ENCODE assay signal across 1 cellular context in the genomic region with DNA sequence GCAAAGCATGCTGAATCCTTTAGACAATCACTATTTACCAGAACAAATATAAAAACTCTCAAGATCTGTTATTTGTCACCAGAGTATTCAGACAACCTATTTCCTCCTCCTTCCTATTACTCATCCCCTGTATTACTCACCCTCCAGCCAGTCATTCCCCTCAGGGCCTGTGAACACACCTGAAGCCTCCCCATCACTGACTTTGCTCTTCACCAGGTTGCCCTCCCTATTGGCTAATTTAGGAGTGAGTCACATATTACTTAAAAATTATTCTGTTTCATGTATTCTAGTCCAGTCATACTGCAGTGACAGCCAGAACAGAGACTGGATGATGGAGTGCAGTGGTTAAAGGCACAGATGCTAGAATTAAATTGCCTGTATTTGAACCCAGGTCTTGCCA.
TF ChIP-seq lines count a peak whose summit lies in the region.

No MANE protein-coding gene starts in this region.

TF ChIP-seq in HepG2, 621 proteins besides CTCF, POLR2A, EP300 and RAD21:
- TF ChIP-seq, protein P1, sequence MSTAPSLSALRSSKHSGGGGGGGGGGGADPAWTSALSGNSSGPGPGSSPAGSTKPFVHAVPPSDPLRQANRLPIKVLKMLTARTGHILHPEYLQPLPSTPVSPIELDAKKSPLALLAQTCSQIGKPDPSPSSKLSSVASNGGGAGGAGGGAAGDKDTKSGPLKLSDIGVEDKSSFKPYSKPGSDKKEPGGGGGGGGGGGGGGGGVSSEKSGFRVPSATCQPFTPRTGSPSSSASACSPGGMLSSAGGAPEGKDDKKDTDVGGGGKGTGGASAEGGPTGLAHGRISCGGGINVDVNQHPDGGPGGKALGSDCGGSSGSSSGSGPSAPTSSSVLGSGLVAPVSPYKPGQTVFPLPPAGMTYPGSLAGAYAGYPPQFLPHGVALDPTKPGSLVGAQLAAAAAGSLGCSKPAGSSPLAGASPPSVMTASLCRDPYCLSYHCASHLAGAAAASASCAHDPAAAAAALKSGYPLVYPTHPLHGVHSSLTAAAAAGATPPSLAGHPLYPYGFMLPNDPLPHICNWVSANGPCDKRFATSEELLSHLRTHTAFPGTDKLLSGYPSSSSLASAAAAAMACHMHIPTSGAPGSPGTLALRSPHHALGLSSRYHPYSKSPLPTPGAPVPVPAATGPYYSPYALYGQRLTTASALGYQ (CRISPR knock-in tag; IDR thresholded peaks at IDR 0.05): no peak
- no peak for TF ChIP-seq FOXK1 (CRISPR knock-in tag; IDR thresholded peaks at IDR 0.05; ENCODE audit: borderline replicate concordance, low read depth)
- TF ChIP-seq ZNF34 (CRISPR knock-in tag; IDR thresholded peaks at IDR 0.05; ENCODE audit: borderline replicate concordance): no peak
- TF ChIP-seq FOSL2 (CRISPR knock-in tag; IDR thresholded peaks at IDR 0.05): peak; percentile 73
- TF ChIP-seq ZNF224 (CRISPR knock-in tag; IDR thresholded peaks at IDR 0.05): no peak
- TF ChIP-seq ZNF570 (CRISPR knock-in tag; IDR thresholded peaks at IDR 0.05; ENCODE audit: borderline replicate concordance): no peak
- TF ChIP-seq MAFG (CRISPR knock-in tag; IDR thresholded peaks at IDR 0.05): no peak
- no peak for TF ChIP-seq NPAS2 (CRISPR knock-in tag; IDR thresholded peaks at IDR 0.05; ENCODE audit: borderline replicate concordance)
- no peak for TF ChIP-seq ZFP90 (CRISPR knock-in tag; IDR thresholded peaks at IDR 0.05; ENCODE audit: borderline replicate concordance)
- no peak for TF ChIP-seq GABPA (IDR thresholded peaks at IDR 0.05; ENCODE audit: low read depth, low read length)
- 0 out of 2 replicates have a peak, but pooled peaks have one; percentile 9 for TF ChIP-seq GABPA (CRISPR knock-in tag; IDR thresholded peaks at IDR 0.05; ENCODE audit: low read depth)
- no peak for TF ChIP-seq ZNF766 (CRISPR knock-in tag; IDR thresholded peaks at IDR 0.05; ENCODE audit: borderline replicate concordance)
